1 cellular context compared by ENCODE assay signal in the genomic region with DNA sequence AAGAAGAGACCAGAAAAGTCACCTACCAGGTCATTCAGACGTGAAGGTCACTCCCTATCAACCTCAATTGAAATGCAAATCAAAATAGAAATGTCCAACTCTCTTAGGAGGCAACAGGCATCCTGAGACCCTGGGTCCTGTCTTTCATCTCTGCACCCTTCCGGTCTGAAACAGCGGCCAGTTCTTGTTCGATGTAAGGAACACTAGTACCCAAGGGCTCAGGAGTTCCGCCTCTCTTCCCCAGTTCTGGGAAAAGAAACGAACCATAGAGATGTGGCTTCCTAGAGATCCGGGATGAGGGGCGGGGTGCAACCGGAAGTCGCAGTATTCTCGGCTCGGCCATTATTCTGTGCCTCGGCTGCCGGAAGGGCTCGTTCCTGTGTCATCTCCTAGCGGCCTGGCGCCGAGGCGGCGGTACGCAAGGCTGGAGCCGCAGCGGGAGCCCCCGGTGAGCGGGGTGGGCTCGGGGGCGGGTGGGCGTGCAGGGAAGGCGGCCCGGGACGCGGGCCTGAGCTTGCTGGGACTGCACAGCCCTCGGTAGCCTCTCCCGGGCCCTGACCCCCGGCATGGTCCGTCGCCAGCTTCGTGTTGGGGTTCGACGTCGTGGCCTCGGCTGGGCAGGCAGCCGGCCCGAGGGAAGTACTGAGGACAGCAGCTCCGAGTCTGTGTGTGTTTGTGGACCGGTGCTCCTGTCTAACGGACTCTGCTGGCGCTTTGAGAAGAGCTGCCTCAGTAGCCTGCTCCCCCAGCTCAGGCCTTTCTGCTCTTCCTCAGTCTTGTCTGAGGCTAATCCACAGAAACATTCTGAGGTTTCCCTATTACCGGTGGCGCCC.
A peak's percentile ranks its signal among the peaks of the same experiment; 100 is the strongest.
TF ChIP-seq lines count a peak whose summit lies in the region.

A gene (plus strand): TSS at position 341 of the 833 bp plus-strand sequence. CDS start 4,119 bp downstream, outside the sequence.

TF ChIP-seq in K562, 482 proteins besides CTCF, POLR2A, EP300 and RAD21 (continued from another document and continues in another):
- no peak for TF ChIP-seq BMI1 (IDR thresholded peaks at IDR 0.05; ENCODE audit: low read length)
- peak; percentile 94 for TF ChIP-seq PHF20 (IDR thresholded peaks at IDR 0.05; ENCODE audit: partially characterized antibody)
- TF ChIP-seq MTF1 (CRISPR knock-in tag; IDR thresholded peaks at IDR 0.05; ENCODE audit: borderline replicate concordance), result no peak
- 0 out of 2 replicates have a peak, but pooled peaks have one; percentile 60 for TF ChIP-seq FOXK1 (CRISPR knock-in tag; IDR thresholded peaks at IDR 0.05; ENCODE audit: borderline replicate concordance)
- TF ChIP-seq, protein P1, sequence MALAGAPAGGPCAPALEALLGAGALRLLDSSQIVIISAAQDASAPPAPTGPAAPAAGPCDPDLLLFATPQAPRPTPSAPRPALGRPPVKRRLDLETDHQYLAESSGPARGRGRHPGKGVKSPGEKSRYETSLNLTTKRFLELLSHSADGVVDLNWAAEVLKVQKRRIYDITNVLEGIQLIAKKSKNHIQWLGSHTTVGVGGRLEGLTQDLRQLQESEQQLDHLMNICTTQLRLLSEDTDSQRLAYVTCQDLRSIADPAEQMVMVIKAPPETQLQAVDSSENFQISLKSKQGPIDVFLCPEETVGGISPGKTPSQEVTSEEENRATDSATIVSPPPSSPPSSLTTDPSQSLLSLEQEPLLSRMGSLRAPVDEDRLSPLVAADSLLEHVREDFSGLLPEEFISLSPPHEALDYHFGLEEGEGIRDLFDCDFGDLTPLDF (CRISPR knock-in tag; IDR thresholded peaks at IDR 0.05), result peak; percentile 38; the same call in 1 of the 2 replicates
- no peak for TF ChIP-seq ZNF699 (CRISPR knock-in tag; IDR thresholded peaks at IDR 0.05; ENCODE audit: insufficient replicate concordance)
- no peak for TF ChIP-seq FOXJ3 (CRISPR knock-in tag; IDR thresholded peaks at IDR 0.05)
- peak in 1 of 2 experiments; percentile 51; a peak in 2 of 4 replicates for TF ChIP-seq SIN3A (IDR thresholded peaks at IDR 0.05; ENCODE audit: borderline replicate concordance in 2 of 2, control insufficient read depth in 1 of 2, low read depth in 2 of 2, low read length in 2 of 2)
- TF ChIP-seq HSF4 (CRISPR knock-in tag; IDR thresholded peaks at IDR 0.05; ENCODE audit: borderline replicate concordance), result no peak
- TF ChIP-seq KHSRP (IDR thresholded peaks at IDR 0.05), result no peak
- TF ChIP-seq ETV5 (CRISPR knock-in tag; IDR thresholded peaks at IDR 0.05; ENCODE audit: low read depth), result peak; percentile 89
- TF ChIP-seq ZNF134 (CRISPR knock-in tag; conservative IDR thresholded peaks at IDR 0.05), result no peak
- peak; percentile 75; the same call in 1 of the 2 replicates for TF ChIP-seq JUND (IDR thresholded peaks at IDR 0.05; ENCODE audit: borderline replicate concordance, low read depth, low read length)
- TF ChIP-seq JUND (tag; IDR thresholded peaks at IDR 0.05; ENCODE audit: borderline replicate concordance, low read depth, low read length), result no peak; the same call in 2 of the 3 replicates
- TF ChIP-seq, protein P2, sequence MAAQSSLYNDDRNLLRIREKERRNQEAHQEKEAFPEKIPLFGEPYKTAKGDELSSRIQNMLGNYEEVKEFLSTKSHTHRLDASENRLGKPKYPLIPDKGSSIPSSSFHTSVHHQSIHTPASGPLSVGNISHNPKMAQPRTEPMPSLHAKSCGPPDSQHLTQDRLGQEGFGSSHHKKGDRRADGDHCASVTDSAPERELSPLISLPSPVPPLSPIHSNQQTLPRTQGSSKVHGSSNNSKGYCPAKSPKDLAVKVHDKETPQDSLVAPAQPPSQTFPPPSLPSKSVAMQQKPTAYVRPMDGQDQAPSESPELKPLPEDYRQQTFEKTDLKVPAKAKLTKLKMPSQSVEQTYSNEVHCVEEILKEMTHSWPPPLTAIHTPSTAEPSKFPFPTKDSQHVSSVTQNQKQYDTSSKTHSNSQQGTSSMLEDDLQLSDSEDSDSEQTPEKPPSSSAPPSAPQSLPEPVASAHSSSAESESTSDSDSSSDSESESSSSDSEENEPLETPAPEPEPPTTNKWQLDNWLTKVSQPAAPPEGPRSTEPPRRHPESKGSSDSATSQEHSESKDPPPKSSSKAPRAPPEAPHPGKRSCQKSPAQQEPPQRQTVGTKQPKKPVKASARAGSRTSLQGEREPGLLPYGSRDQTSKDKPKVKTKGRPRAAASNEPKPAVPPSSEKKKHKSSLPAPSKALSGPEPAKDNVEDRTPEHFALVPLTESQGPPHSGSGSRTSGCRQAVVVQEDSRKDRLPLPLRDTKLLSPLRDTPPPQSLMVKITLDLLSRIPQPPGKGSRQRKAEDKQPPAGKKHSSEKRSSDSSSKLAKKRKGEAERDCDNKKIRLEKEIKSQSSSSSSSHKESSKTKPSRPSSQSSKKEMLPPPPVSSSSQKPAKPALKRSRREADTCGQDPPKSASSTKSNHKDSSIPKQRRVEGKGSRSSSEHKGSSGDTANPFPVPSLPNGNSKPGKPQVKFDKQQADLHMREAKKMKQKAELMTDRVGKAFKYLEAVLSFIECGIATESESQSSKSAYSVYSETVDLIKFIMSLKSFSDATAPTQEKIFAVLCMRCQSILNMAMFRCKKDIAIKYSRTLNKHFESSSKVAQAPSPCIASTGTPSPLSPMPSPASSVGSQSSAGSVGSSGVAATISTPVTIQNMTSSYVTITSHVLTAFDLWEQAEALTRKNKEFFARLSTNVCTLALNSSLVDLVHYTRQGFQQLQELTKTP (IDR thresholded peaks at IDR 0.05; ENCODE audit: low read depth in 1 of 2, partially characterized antibody in 2 of 2), result peak in 1 of 2 experiments; percentile 50
- no peak for TF ChIP-seq ZNF830 (CRISPR knock-in tag; IDR thresholded peaks at IDR 0.05)
- TF ChIP-seq, protein P3, sequence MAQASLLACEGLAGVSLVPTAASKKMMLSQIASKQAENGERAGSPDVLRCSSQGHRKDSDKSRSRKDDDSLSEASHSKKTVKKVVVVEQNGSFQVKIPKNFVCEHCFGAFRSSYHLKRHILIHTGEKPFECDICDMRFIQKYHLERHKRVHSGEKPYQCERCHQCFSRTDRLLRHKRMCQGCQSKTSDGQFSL (CRISPR knock-in tag; IDR thresholded peaks at IDR 0.05), result no peak
- TF ChIP-seq, protein P3 (tag; IDR thresholded peaks at IDR 0.05), result 0 out of 4 replicates have a peak, but pooled peaks of 1 of the 2 experiments have one; percentile 35
- TF ChIP-seq ZNF24 (IDR thresholded peaks at IDR 0.05), result no peak
- no peak for TF ChIP-seq STAG1 (CRISPR knock-in tag; IDR thresholded peaks at IDR 0.05; ENCODE audit: borderline replicate concordance)
- TF ChIP-seq, protein P4, sequence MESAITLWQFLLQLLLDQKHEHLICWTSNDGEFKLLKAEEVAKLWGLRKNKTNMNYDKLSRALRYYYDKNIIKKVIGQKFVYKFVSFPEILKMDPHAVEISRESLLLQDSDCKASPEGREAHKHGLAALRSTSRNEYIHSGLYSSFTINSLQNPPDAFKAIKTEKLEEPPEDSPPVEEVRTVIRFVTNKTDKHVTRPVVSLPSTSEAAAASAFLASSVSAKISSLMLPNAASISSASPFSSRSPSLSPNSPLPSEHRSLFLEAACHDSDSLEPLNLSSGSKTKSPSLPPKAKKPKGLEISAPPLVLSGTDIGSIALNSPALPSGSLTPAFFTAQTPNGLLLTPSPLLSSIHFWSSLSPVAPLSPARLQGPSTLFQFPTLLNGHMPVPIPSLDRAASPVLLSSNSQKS (CRISPR knock-in tag; IDR thresholded peaks at IDR 0.05), result no peak
- TF ChIP-seq TAL1 (IDR thresholded peaks at IDR 0.05), result no peak
- TF ChIP-seq, protein P5, sequence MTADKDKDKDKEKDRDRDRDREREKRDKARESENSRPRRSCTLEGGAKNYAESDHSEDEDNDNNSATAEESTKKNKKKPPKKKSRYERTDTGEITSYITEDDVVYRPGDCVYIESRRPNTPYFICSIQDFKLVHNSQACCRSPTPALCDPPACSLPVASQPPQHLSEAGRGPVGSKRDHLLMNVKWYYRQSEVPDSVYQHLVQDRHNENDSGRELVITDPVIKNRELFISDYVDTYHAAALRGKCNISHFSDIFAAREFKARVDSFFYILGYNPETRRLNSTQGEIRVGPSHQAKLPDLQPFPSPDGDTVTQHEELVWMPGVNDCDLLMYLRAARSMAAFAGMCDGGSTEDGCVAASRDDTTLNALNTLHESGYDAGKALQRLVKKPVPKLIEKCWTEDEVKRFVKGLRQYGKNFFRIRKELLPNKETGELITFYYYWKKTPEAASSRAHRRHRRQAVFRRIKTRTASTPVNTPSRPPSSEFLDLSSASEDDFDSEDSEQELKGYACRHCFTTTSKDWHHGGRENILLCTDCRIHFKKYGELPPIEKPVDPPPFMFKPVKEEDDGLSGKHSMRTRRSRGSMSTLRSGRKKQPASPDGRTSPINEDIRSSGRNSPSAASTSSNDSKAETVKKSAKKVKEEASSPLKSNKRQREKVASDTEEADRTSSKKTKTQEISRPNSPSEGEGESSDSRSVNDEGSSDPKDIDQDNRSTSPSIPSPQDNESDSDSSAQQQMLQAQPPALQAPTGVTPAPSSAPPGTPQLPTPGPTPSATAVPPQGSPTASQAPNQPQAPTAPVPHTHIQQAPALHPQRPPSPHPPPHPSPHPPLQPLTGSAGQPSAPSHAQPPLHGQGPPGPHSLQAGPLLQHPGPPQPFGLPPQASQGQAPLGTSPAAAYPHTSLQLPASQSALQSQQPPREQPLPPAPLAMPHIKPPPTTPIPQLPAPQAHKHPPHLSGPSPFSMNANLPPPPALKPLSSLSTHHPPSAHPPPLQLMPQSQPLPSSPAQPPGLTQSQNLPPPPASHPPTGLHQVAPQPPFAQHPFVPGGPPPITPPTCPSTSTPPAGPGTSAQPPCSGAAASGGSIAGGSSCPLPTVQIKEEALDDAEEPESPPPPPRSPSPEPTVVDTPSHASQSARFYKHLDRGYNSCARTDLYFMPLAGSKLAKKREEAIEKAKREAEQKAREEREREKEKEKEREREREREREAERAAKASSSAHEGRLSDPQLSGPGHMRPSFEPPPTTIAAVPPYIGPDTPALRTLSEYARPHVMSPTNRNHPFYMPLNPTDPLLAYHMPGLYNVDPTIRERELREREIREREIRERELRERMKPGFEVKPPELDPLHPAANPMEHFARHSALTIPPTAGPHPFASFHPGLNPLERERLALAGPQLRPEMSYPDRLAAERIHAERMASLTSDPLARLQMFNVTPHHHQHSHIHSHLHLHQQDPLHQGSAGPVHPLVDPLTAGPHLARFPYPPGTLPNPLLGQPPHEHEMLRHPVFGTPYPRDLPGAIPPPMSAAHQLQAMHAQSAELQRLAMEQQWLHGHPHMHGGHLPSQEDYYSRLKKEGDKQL (CRISPR knock-in tag; IDR thresholded peaks at IDR 0.05; ENCODE audit: borderline replicate concordance), result no peak
- peak in 1 of 2 experiments; percentile 68; a peak in 1 of 4 replicates for TF ChIP-seq HDAC1 (IDR thresholded peaks at IDR 0.05)
- TF ChIP-seq PTRF (tag; IDR thresholded peaks at IDR 0.05), result no peak
- TF ChIP-seq YY1 (IDR thresholded peaks at IDR 0.05; ENCODE audit: borderline replicate concordance in 1 of 3, control insufficient read depth in 1 of 3, extremely low read depth in 1 of 3, insufficient read depth in 3 of 3, insufficient read length in 1 of 3, insufficient replicate concordance in 2 of 3, low read depth in 1 of 3, low read length in 2 of 3), result peak; percentile 68 to 96 (median 87)
- TF ChIP-seq MTA1 (IDR thresholded peaks at IDR 0.05; ENCODE audit: borderline replicate concordance), result peak; percentile 21; the same call in 1 of the 2 replicates
- TF ChIP-seq, protein P6, sequence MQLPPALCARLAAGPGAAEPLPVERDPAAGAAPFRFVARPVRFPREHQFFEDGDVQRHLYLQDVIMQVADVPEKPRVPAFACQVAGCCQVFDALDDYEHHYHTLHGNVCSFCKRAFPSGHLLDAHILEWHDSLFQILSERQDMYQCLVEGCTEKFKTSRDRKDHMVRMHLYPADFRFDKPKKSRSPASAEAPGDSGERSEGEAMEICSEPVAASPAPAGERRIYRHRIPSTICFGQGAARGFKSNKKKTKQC (CRISPR knock-in tag; IDR thresholded peaks at IDR 0.05), result peak; percentile 48; the same call in 1 of the 2 replicates
- no peak for TF ChIP-seq ADNP (tag; IDR thresholded peaks at IDR 0.05)
- TF ChIP-seq, protein P7, sequence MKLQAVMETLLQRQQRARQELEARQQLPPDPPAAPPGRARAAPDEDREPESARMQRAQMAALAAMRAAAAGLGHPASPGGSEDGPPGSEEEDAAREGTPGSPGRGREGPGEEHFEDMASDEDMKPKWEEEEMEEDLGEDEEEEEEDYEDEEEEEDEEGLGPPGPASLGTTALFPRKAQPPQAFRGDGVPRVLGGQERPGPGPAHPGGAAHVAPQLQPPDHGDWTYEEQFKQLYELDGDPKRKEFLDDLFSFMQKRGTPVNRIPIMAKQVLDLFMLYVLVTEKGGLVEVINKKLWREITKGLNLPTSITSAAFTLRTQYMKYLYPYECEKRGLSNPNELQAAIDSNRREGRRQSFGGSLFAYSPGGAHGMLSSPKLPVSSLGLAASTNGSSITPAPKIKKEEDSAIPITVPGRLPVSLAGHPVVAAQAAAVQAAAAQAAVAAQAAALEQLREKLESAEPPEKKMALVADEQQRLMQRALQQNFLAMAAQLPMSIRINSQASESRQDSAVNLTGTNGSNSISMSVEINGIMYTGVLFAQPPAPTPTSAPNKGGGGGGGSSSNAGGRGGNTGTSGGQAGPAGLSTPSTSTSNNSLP (IDR thresholded peaks at IDR 0.05; ENCODE audit: borderline replicate concordance, low read depth, low read length), result no peak
- TF ChIP-seq, protein P8, sequence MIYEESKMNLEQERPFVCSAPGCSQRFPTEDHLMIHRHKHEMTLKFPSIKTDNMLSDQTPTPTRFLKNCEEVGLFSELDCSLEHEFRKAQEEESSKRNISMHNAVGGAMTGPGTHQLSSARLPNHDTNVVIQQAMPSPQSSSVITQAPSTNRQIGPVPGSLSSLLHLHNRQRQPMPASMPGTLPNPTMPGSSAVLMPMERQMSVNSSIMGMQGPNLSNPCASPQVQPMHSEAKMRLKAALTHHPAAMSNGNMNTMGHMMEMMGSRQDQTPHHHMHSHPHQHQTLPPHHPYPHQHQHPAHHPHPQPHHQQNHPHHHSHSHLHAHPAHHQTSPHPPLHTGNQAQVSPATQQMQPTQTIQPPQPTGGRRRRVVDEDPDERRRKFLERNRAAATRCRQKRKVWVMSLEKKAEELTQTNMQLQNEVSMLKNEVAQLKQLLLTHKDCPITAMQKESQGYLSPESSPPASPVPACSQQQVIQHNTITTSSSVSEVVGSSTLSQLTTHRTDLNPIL (CRISPR knock-in tag; IDR thresholded peaks at IDR 0.05), result no peak
- TF ChIP-seq NCOR1 (IDR thresholded peaks at IDR 0.05), result no peak
- TF ChIP-seq XRCC5 (IDR thresholded peaks at IDR 0.05; ENCODE audit: low read depth, low read length), result peak; percentile 82
- peak; percentile 35; the same call in 1 of the 2 replicates for TF ChIP-seq CBX5 (IDR thresholded peaks at IDR 0.05; ENCODE audit: borderline replicate concordance, low read depth)
- TF ChIP-seq ZNF232 (CRISPR knock-in tag; IDR thresholded peaks at IDR 0.05), result no peak
- TF ChIP-seq NFRKB (IDR thresholded peaks at IDR 0.05; ENCODE audit: low read depth), result peak; percentile 77
- no peak for TF ChIP-seq ZNF274 (IDR thresholded peaks at IDR 0.05; ENCODE audit: borderline replicate concordance, low read depth, low read length)
- no peak for TF ChIP-seq ZNF57 (CRISPR knock-in tag; IDR thresholded peaks at IDR 0.05)
- TF ChIP-seq EWSR1 (IDR thresholded peaks at IDR 0.05; ENCODE audit: borderline replicate concordance, low read depth, partially characterized antibody), result no peak
- TF ChIP-seq ZFP30 (CRISPR knock-in tag; IDR thresholded peaks at IDR 0.05; ENCODE audit: borderline replicate concordance), result no peak
- peak; percentile 52; the same call in 1 of the 2 replicates for TF ChIP-seq PML (IDR thresholded peaks at IDR 0.05; ENCODE audit: low read length)
- no peak for TF ChIP-seq ZNF347 (CRISPR knock-in tag; IDR thresholded peaks at IDR 0.05; ENCODE audit: low read depth)
